3 cellular contexts compared by ENCODE assay signal in genomic region chr13:36883392-36883791, GRCh38. TPM values are rescaled to one million over a fixed set of nuclear protein-coding genes. Genes with fewer than 3 reads are reported as not detected.
"Had no signal": no experiment of that assay in that cellular context is flagged by ENCODE, and none has a peak within 500 bp of the region (broad histone marks: within the 10 kb centered on the region; RNA-seq: fewer than 3 reads in every experiment).

No MANE protein-coding gene starts in this region.

RNA-seq across cellular contexts. Expression of gene SMAD9, which starts 36.6 kb away (rescaled TPM):
- total RNA-seq: activated B cell treated with CpG ODN at 0.5 μM for 24 hours; activated CD4-positive, alpha-beta memory T cell treated with anti-CD3 and anti-CD28 coated beads for 36 hours; naive thymus-derived CD4-positive, alpha-beta T cell had no signal
